Comparison of ENCODE assay signal across 9 cellular contexts in the genomic region with DNA sequence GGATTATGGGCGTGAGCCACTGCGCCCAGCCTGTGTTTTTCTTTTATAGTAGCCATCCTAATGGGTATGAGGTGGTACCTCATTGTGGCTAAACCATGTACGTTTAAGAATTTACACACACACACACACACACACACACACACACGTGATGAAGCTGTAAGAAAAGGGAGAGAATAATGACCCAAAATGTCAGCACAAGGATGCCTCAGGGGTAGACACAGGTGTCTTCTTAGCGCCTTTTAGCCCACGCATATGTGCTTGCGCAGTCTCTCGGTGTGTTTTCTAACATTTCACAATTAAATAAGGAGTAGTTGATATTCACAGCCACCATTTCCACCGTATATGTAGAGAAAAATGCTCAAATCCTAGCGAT. TPM values are rescaled to one million over a fixed set of nuclear protein-coding genes. Genes with fewer than 3 reads are reported as not detected.
DNase-seq lines count a peak whose midpoint lies in the region; ATAC-seq and TF ChIP-seq lines count a peak whose summit lies in the region.
"Had no signal": no experiment of that assay in that cellular context is flagged by ENCODE, and none has a peak within 500 bp of the region (broad histone marks: within the 10 kb centered on the region; RNA-seq: fewer than 3 reads in every experiment).

No MANE protein-coding gene starts in this region.

- peaks cover 60% of the 10 kb centered on the region for H3K4me1 Mint-ChIP-seq in activated naive CD4-positive, alpha-beta T cell treated with anti-CD3 and anti-CD28 coated beads, Interleukin-2, amount 50 U/mL, for 24 hours
- peaks cover 9% of the 10 kb centered on the region for H3K4me1 Mint-ChIP-seq in activated T-helper 17 cell treated with anti-CD3 and anti-CD28 coated beads, Interleukin-2, amount 50 U/mL, for 72 hours

- no peak for DNase-seq in activated naive CD4-positive, alpha-beta T cell treated with Interleukin-2 at 50 U/mL for 16 hours
- DNase-seq in suprapubic skin (ENCODE audit: low spot score in 2 of 2) (no peak), NCI-H2029 treated with DMSO at 0.1 percent for 48 hours (lab: John Stamatoyannopoulos, UW) (no peak), G401 (ENCODE audit: low spot score) (no peak)

- no peak for TF ChIP-seq EP300 in suprapubic skin (IDR thresholded peaks at IDR 0.05)

- WGBS in suprapubic skin = 21% methylated on average over 9 of the region's 10 CpGs

- no peaks in the 10 kb centered on the region for H3K36me3 Mint-ChIP-seq in activated naive CD4-positive, alpha-beta T cell treated with anti-CD3 and anti-CD28 coated beads, Interleukin-2, amount 50 U/mL, for 24 hours
- H3K36me3 Mint-ChIP-seq in activated T-helper 17 cell treated with anti-CD3 and anti-CD28 coated beads, Interleukin-2, amount 50 U/mL, for 72 hours (ENCODE audit: low read depth) = peaks cover 27% of the 10 kb centered on the region

- peaks cover 73% of the 10 kb centered on the region for H3K4me1 ChIP-seq in suprapubic skin

- in situ Hi-C loops in G401 (cut with HindIII; ENCODE audit: low sequenced_read_pairs) = no loop called here

- H3K27me3 Mint-ChIP-seq in activated naive CD4-positive, alpha-beta T cell treated with anti-CD3 and anti-CD28 coated beads, Interleukin-2, amount 50 U/mL, for 24 hours = no peaks in the 10 kb centered on the region
- no peaks in the 10 kb centered on the region for H3K27me3 Mint-ChIP-seq in activated T-helper 17 cell treated with anti-CD3 and anti-CD28 coated beads, Interleukin-2, amount 50 U/mL, for 72 hours

- TF ChIP-seq POLR2A in suprapubic skin (IDR thresholded peaks at IDR 0.05) = no peak

- no peaks in the 10 kb centered on the region for H3K36me3 ChIP-seq in suprapubic skin

- H3K27ac ChIP-seq in suprapubic skin = peak overlapping the region; percentile 97

- H3K4me3 ChIP-seq in iPS-11a (ENCODE audit: low read depth, low read length) = peak overlapping the region; percentile 56
- H3K4me3 ChIP-seq in suprapubic skin = peak overlapping the region; percentile 74

- peak overlapping the region; percentile 88 for H3K27ac Mint-ChIP-seq in activated naive CD4-positive, alpha-beta T cell treated with anti-CD3 and anti-CD28 coated beads, Interleukin-2, amount 50 U/mL, for 24 hours
- H3K27ac Mint-ChIP-seq in activated T-helper 17 cell treated with anti-CD3 and anti-CD28 coated beads, Interleukin-2, amount 50 U/mL, for 72 hours = peak overlapping the region; percentile 86

- peak overlapping the region; percentile 87 for H3K4me3 Mint-ChIP-seq in activated naive CD4-positive, alpha-beta T cell treated with anti-CD3 and anti-CD28 coated beads, Interleukin-2, amount 50 U/mL, for 24 hours
- peak overlapping the region; percentile 87 for H3K4me3 Mint-ChIP-seq in activated T-helper 17 cell treated with anti-CD3 and anti-CD28 coated beads, Interleukin-2, amount 50 U/mL, for 72 hours

- no peaks in the 10 kb centered on the region for H3K9me3 Mint-ChIP-seq in activated naive CD4-positive, alpha-beta T cell treated with anti-CD3 and anti-CD28 coated beads, Interleukin-2, amount 50 U/mL, for 24 hours
- no peaks in the 10 kb centered on the region for H3K9me3 Mint-ChIP-seq in activated T-helper 17 cell treated with anti-CD3 and anti-CD28 coated beads, Interleukin-2, amount 50 U/mL, for 72 hours

- ATAC-seq in activated T-helper 17 cell treated with anti-CD3 and anti-CD28 coated beads, Interleukin-2, amount 50 U/mL, for 72 hours (replicated peaks) = no peak
- no peak for ATAC-seq in GM19452 (IDR thresholded peaks at IDR 0.05; ENCODE audit: unreplicated experiment)

- no peak for TF ChIP-seq CTCF in suprapubic skin (IDR thresholded peaks at IDR 0.05)

- no peaks in the 10 kb centered on the region for H3K27me3 ChIP-seq in suprapubic skin

- no peaks in the 10 kb centered on the region for H3K9me3 ChIP-seq in suprapubic skin

RNA-seq across cellular contexts. Expression of gene PFKL, which starts 0.8 kb away (rescaled TPM):
- 100 to 1,000 TPM; 150 to 184 TPM for total RNA-seq in activated T-helper 17 cell treated with anti-CD3 and anti-CD28 coated beads, Interleukin-2, amount 50 U/mL, for 72 hours
- 100 to 1,000 TPM in 3 of 4 donors, 10 to 100 TPM in 1; 92.8 to 121 (median 117) TPM for total RNA-seq in suprapubic skin
- total RNA-seq in G401 (2014; rRNA removed; shearing (Covaris generic)) = 174 and 182 TPM in 2 replicates

RNA-seq across cellular contexts. Expression of gene AIRE, which starts 13.4 kb away (rescaled TPM):
- total RNA-seq in activated T-helper 17 cell treated with anti-CD3 and anti-CD28 coated beads, Interleukin-2, amount 50 U/mL, for 72 hours = not detected
- total RNA-seq in suprapubic skin = not detected
- 0.86 and 1.7 TPM in 2 replicates for total RNA-seq in G401 (2014; rRNA removed; shearing (Covaris generic))
- total RNA-seq: lung microvascular endothelial cell had no signal

RNA-seq across cellular contexts. Expression of gene DNMT3L, which starts 37.4 kb away (rescaled TPM):
- not detected for total RNA-seq in activated T-helper 17 cell treated with anti-CD3 and anti-CD28 coated beads, Interleukin-2, amount 50 U/mL, for 72 hours
- total RNA-seq in suprapubic skin = not detected
- total RNA-seq in G401 (2014; rRNA removed; shearing (Covaris generic)) = 0.20 and 2.2 TPM in 2 replicates
- total RNA-seq: lung microvascular endothelial cell had no signal

RNA-seq across cellular contexts. Expression of gene CFAP410, which starts 40.1 kb away (rescaled TPM):
- total RNA-seq in activated T-helper 17 cell treated with anti-CD3 and anti-CD28 coated beads, Interleukin-2, amount 50 U/mL, for 72 hours = 10 to 100 TPM; 13.7 to 16.4 TPM
- 10 to 100 TPM; 22.6 to 45.5 (median 27.3) TPM for total RNA-seq in suprapubic skin
- 19.2 and 31.9 TPM in 2 replicates for total RNA-seq in G401 (2014; rRNA removed; shearing (Covaris generic))

RNA-seq across cellular contexts. Expression of gene TRPM2, which starts 54.4 kb away (rescaled TPM):
- 10 to 100 TPM; 10.7 to 25.6 TPM for total RNA-seq in activated T-helper 17 cell treated with anti-CD3 and anti-CD28 coated beads, Interleukin-2, amount 50 U/mL, for 72 hours
- 1 to 10 TPM; 2.5 to 4.2 (median 3.2) TPM for total RNA-seq in suprapubic skin
- total RNA-seq in G401 (2014; rRNA removed; shearing (Covaris generic)) = 0.12 TPM in 1 of 2 replicates, not detected in the other
